Comparison of ENCODE assay signal across 12 cellular contexts in the genomic region with DNA sequence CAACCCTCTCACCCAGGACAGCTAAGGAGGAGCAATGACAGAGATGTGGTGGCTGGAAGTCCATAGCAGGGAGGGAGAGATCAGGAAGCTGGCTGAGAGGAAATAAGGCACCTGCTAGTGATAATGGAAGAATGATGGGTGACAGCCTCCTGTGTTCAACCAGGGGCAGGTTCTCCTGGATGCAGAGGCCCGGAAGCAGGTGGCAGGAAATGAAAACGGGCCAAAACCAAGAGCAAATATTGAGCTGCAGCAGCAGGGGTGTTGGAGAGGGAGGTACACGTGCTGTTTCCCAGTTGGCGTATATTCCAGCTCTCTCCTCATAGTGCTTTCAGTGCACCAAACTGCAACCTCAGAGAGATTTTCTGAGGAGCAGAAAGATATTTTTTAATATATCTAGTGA.
DNase-seq lines count a peak whose midpoint lies in the region; ATAC-seq and TF ChIP-seq lines count a peak whose summit lies in the region.
"Had no signal": no experiment of that assay in that cellular context is flagged by ENCODE, and none has a peak within 500 bp of the region (broad histone marks: within the 10 kb centered on the region; RNA-seq: fewer than 3 reads in every experiment).

No MANE protein-coding gene starts in this region.

- H3K4me1 ChIP-seq in right atrium auricular region = no peaks in the 10 kb centered on the region

- CTCF ChIA-PET in activated CD8-positive, alpha-beta T cell treated with anti-CD3 and anti-CD28 coated beads, Interleukin-2, amount 10 ng/mL, durations not matched to agents 7 days and 5 days (lab: Charles Lee) = interaction anchor here (1.2 kb wide), 1 partner anchor 10 kb away, joined by 3 read pairs; no protein-coding TSS in a partner anchor

- ATAC-seq in GM19467 (IDR thresholded peaks at IDR 0.05; ENCODE audit: unreplicated experiment) = peak; percentile 54
- ATAC-seq in activated CD8-positive, alpha-beta T cell treated with anti-CD3 and anti-CD28 coated beads, Interleukin-2, amount 10 ng/mL, durations not matched to agents 7 days and 5 days = no peak
- no peak for ATAC-seq in HG02884 (IDR thresholded peaks at IDR 0.05; ENCODE audit: unreplicated experiment)
- ATAC-seq in GM18861 (IDR thresholded peaks at IDR 0.05; ENCODE audit: unreplicated experiment) = no peak
- ATAC-seq in HG03460 (IDR thresholded peaks at IDR 0.05; ENCODE audit: unreplicated experiment) = no peak

- H3K4me3 ChIP-seq in right atrium auricular region = no peak overlapping the region

- H3K27ac ChIP-seq in right atrium auricular region = no peak overlapping the region

- no peak for TF ChIP-seq CTCF in right atrium auricular region (IDR thresholded peaks at IDR 0.05)

- DNase-seq in A172 (ENCODE audit: low spot score) (peak; percentile 35), NCI-H2081 (lab: John Stamatoyannopoulos, UW) (peak; percentile 99 to 100), right atrium auricular region (ENCODE audit: low spot score) (no peak)
- DNase-seq in activated CD8-positive, alpha-beta T cell treated with anti-CD3 and anti-CD28 coated beads, Interleukin-2, amount 10 ng/mL, durations not matched to agents 7 days and 5 days = peak; percentile 38
- DNase-seq: activated T-cell treated with anti-CD3 and anti-CD28 coated beads, Interleukin-2, amount 50 U/mL, for 24 hours; NCI-H1048 had no signal

- H3K27me3 Mint-ChIP-seq in activated CD8-positive, alpha-beta T cell treated with anti-CD3 and anti-CD28 coated beads, Interleukin-2, amount 10 ng/mL, durations not matched to agents 7 days and 5 days (ENCODE audit: low read depth) = no peaks in the 10 kb centered on the region
- H3K27me3 Mint-ChIP-seq: activated T-cell treated with anti-CD3 and anti-CD28 coated beads, Interleukin-2, amount 50 U/mL, for 24 hours had no signal

- H3K4me1 Mint-ChIP-seq in activated CD8-positive, alpha-beta T cell treated with anti-CD3 and anti-CD28 coated beads, Interleukin-2, amount 10 ng/mL, durations not matched to agents 7 days and 5 days (ENCODE audit: low read depth) = peaks cover 13% of the 10 kb centered on the region

- peak overlapping the region; percentile 35 for H3K27ac Mint-ChIP-seq in activated CD8-positive, alpha-beta T cell treated with anti-CD3 and anti-CD28 coated beads, Interleukin-2, amount 10 ng/mL, durations not matched to agents 7 days and 5 days
- H3K27ac Mint-ChIP-seq: activated T-cell treated with anti-CD3 and anti-CD28 coated beads, Interleukin-2, amount 50 U/mL, for 24 hours; mesothelial cell of epicardium; T-helper 1 cell treated with Interleukin-12 subunit alpha and Interleukin-12 subunit beta and Interleukin-4 antibody, amounts not matched to agents 30 μg/mL and 1 μg/mL, for 36 hours had no signal

- no peaks in the 10 kb centered on the region for H3K9me3 Mint-ChIP-seq in activated CD8-positive, alpha-beta T cell treated with anti-CD3 and anti-CD28 coated beads, Interleukin-2, amount 10 ng/mL, durations not matched to agents 7 days and 5 days (ENCODE audit: insufficient read depth)
- H3K9me3 Mint-ChIP-seq: activated T-cell treated with anti-CD3 and anti-CD28 coated beads, Interleukin-2, amount 50 U/mL, for 24 hours; mesothelial cell of epicardium; T-helper 1 cell treated with Interleukin-12 subunit alpha and Interleukin-12 subunit beta and Interleukin-4 antibody, amounts not matched to agents 30 μg/mL and 1 μg/mL, for 36 hours had no signal

- no peaks in the 10 kb centered on the region for H3K27me3 ChIP-seq in right atrium auricular region

- no peak overlapping the region for H3K4me3 Mint-ChIP-seq in activated CD8-positive, alpha-beta T cell treated with anti-CD3 and anti-CD28 coated beads, Interleukin-2, amount 10 ng/mL, durations not matched to agents 7 days and 5 days
- H3K4me3 Mint-ChIP-seq: activated T-cell treated with anti-CD3 and anti-CD28 coated beads, Interleukin-2, amount 50 U/mL, for 24 hours; mesothelial cell of epicardium; T-helper 1 cell treated with Interleukin-12 subunit alpha and Interleukin-12 subunit beta and Interleukin-4 antibody, amounts not matched to agents 30 μg/mL and 1 μg/mL, for 36 hours had no signal

- H3K9me3 ChIP-seq in right atrium auricular region = no peaks in the 10 kb centered on the region

- POLR2A ChIA-PET in activated CD8-positive, alpha-beta T cell treated with anti-CD3 and anti-CD28 coated beads, Interleukin-2, amount 10 ng/mL, durations not matched to agents 7 days and 5 days (lab: Charles Lee) = no interaction called here

- no peaks in the 10 kb centered on the region for H3K36me3 ChIP-seq in right atrium auricular region

- H3K36me3 Mint-ChIP-seq in activated CD8-positive, alpha-beta T cell treated with anti-CD3 and anti-CD28 coated beads, Interleukin-2, amount 10 ng/mL, durations not matched to agents 7 days and 5 days (ENCODE audit: low read depth) = peaks cover 3% of the 10 kb centered on the region
- H3K36me3 Mint-ChIP-seq: mesothelial cell of epicardium had no signal
